ENCODE assay signal across 11 cellular contexts in genomic region chr22:39351689-39352214, GRCh38. TPM values are rescaled to one million over a fixed set of nuclear protein-coding genes. Genes with fewer than 3 reads are reported as not detected.
DNase-seq lines count a peak whose midpoint lies in the region; ATAC-seq, FAIRE-seq and TF ChIP-seq lines count a peak whose summit lies in the region.
"Had no signal": no experiment of that assay in that cellular context is flagged by ENCODE, and none has a peak within 500 bp of the region (broad histone marks: within the 10 kb centered on the region; RNA-seq: fewer than 3 reads in every experiment).

No MANE protein-coding gene starts in this region.

- in situ Hi-C loops in HepG2 (cut with HindIII; ENCODE audit: extremely low pct_ligation_motif_present, low pct_unique_long_range_greater_than_20kb) (no loop called here), transverse colon (cut with MboI; ENCODE audit: low pct_ligation_motif_present in 1 of 4, low pct_unique_long_range_greater_than_20kb in 1 of 4, low sequenced_read_pairs in 3 of 4) (no loop called here)

- no peaks in the 10 kb centered on the region for H3K36me3 Mint-ChIP-seq in T-cell

- H3K27me3 ChIP-seq in HepG2 (ENCODE audit: control insufficient read depth in 1 of 2, insufficient read depth in 2 of 2, low read length in 2 of 2) (peaks cover 12 to 27% of the 10 kb centered on the region in 2 experiments), right lobe of liver (no peaks in the 10 kb centered on the region), transverse colon (peaks cover 29% of the 10 kb centered on the region), aorta (ENCODE audit: control insufficient read depth in 1 of 2, insufficient read depth in 2 of 2, low read length in 1 of 2) (no peaks in the 10 kb centered on the region), pancreas (no peaks in the 10 kb centered on the region)

- no peaks in the 10 kb centered on the region for H3K36me3 ChIP-seq in HepG2 (replicated peaks in 1 of 2; ENCODE audit: control insufficient read depth in 1 of 2, insufficient read depth in 2 of 2, low read length in 2 of 2)
- no peaks in the 10 kb centered on the region for H3K36me3 ChIP-seq in right lobe of liver
- H3K36me3 ChIP-seq in transverse colon = no peaks in the 10 kb centered on the region
- H3K36me3 ChIP-seq in aorta (ENCODE audit: control insufficient read depth in 1 of 2, insufficient read depth in 2 of 2, low read length in 1 of 2) = no peaks in the 10 kb centered on the region
- no peaks in the 10 kb centered on the region for H3K36me3 ChIP-seq in pancreas

- TF ChIP-seq CTCF in HepG2 (CRISPR knock-in tag; IDR thresholded peaks at IDR 0.05) (no peak), right lobe of liver (IDR thresholded peaks at IDR 0.05) (no peak), transverse colon (IDR thresholded peaks at IDR 0.05) (no peak), pancreas (IDR thresholded peaks at IDR 0.05) (no peak)

- H4K20me1 ChIP-seq in HepG2 (ENCODE audit: insufficient read depth, low read length) = no peaks in the 10 kb centered on the region

- peaks cover 0 to 18% of the 10 kb centered on the region in 2 donors for H3K27me3 Mint-ChIP-seq in T-cell

- peak overlapping the region in 1 of 2 donors; percentile 43 for H3K27ac Mint-ChIP-seq in T-cell
- H3K27ac Mint-ChIP-seq: activated T-helper 17 cell treated with anti-CD3 and anti-CD28 coated beads, Interleukin-2, amount 50 U/mL, for 72 hours had no signal

- H3K9ac ChIP-seq in HepG2 (ENCODE audit: insufficient read depth, low read depth, low read length) = no peak overlapping the region

- no peaks in the 10 kb centered on the region for H3K9me3 Mint-ChIP-seq in T-cell
- H3K9me3 Mint-ChIP-seq: activated T-helper 17 cell treated with anti-CD3 and anti-CD28 coated beads, Interleukin-2, amount 50 U/mL, for 72 hours had no signal

- no peaks in the 10 kb centered on the region for H3K79me2 ChIP-seq in HepG2 (ENCODE audit: insufficient read depth, low read length)

- H3K4me1 ChIP-seq in HepG2 (ENCODE audit: insufficient read depth, low read length) (peaks cover 22% of the 10 kb centered on the region), right lobe of liver (peaks cover 0 to 3% (median 0%) of the 10 kb centered on the region in 4 donors), transverse colon (peaks cover 7 to 19% (median 9%) of the 10 kb centered on the region in 4 donors), aorta (ENCODE audit: control insufficient read depth in 1 of 2, insufficient read depth in 2 of 2, low read length in 2 of 2) (no peaks in the 10 kb centered on the region), pancreas (peaks cover 0 to 11% (median 0%) of the 10 kb centered on the region in 3 donors)

- POLR2A ChIA-PET in HepG2 (lab: Yijun Ruan, JAX) = interaction anchor here (1.3 kb wide), 1 partner anchor 32 kb away, joined by 3 read pairs; the partner anchor contains the start of gene RPL3
- POLR2A ChIA-PET in T-cell (lab: Charles Lee) = interaction anchor here in 1 of 2 donors (0.6 kb wide), 1 partner anchor 11 kb away, joined by 3 read pairs; no protein-coding TSS in a partner anchor

- no peak for FAIRE-seq in HepG2 (lab: Jason Lieb, UNC)
- FAIRE-seq in pancreas (lab: Jason Lieb, UNC) = no peak

- peak overlapping the region; percentile 14 to 87 (median 43) for H3K4me3 Mint-ChIP-seq in T-cell

- no peak for DNase-seq in HepG2 (ENCODE audit: low spot score)
- DNase-seq in right lobe of liver = no peak
- DNase-seq in T-cell = peak in 10 of 34 experiments; percentile 3 to 49 (median 22)
- DNase-seq in iPS-NIHi7 (ENCODE audit: extremely low spot score) = peak; percentile 36
- DNase-seq in transverse colon = no peak
- DNase-seq in middle frontal gyrus (ENCODE audit: extremely low spot score, low spot score) = no peak
- DNase-seq in aorta = no peak
- DNase-seq in pancreas = no peak
- DNase-seq: NCI-H526; stimulated activated CD4-positive, alpha-beta T cell treated with anti-CD3 and anti-CD28 coated beads, Interleukin-2, amount 100 ng/mL, for 24 hours had no signal

- H3K4me3 ChIP-seq in HepG2 (replicated peaks in 1 of 3; ENCODE audit: insufficient read depth in 1 of 3, low read depth in 2 of 3, low read length in 3 of 3) (no peak overlapping the region), right lobe of liver (no peak overlapping the region), transverse colon (no peak overlapping the region), aorta (ENCODE audit: low read length in 2 of 2) (no peak overlapping the region), pancreas (no peak overlapping the region)

- no peak overlapping the region for H3K4me2 ChIP-seq in HepG2 (ENCODE audit: low read depth, low read length)

- CTCF ChIA-PET in HepG2 (lab: Yijun Ruan, JAX; ENCODE audit: low intra/inter-chr PET ratio, low total read pairs) = no interaction called here
- CTCF ChIA-PET in T-cell (lab: Charles Lee) = no interaction called here

- 45% methylated on average over 4 of the region's 8 CpGs for WGBS in HepG2 (ENCODE audit: low lambda C conversion rate)
- 38% methylated on average over 2 of the region's 8 CpGs for WGBS in right lobe of liver (ENCODE audit: insufficient coverage, low coverage, low lambda C conversion rate, missing lambda C conversion rate)
- 74 to 80% methylated on average over 1 to 8 of the region's 8 CpGs for WGBS in transverse colon (ENCODE audit: low coverage in 1 of 2), 2 donors
- 73 to 75% methylated on average over 8 of the region's 8 CpGs for WGBS in aorta, 2 donors
- WGBS in pancreas, 2 donors = 80 to 92% methylated on average over 8 of the region's 8 CpGs

- intact Hi-C loops in HepG2 (cut with micrococcal nuclease; ENCODE audit: unreplicated experiment) = no loop called here
- intact Hi-C loops in right lobe of liver (cut with DNase I) = no loop called here
- intact Hi-C loops in transverse colon (cut with DNase I; ENCODE audit: low total_unique reads) = no loop called here
- intact Hi-C loops in aorta (cut with DNase I) = no loop called here
- intact Hi-C loops in pancreas (cut with DNase I) = no loop called here

- BruUV-seq in HepG2 (replicated peaks; lab: Mats Ljungman, UMichigan) = no TSS peak

- TF ChIP-seq EP300 in HepG2 (IDR thresholded peaks at IDR 0.05; ENCODE audit: low read depth in 2 of 2, low read length in 2 of 2) (no peak), HepG2 (CRISPR knock-in tag; IDR thresholded peaks at IDR 0.05; ENCODE audit: borderline replicate concordance) (no peak), transverse colon (IDR thresholded peaks at IDR 0.05; ENCODE audit: low read depth) (no peak)

- ATAC-seq in HepG2 = no peak; the same call in 2 of the 3 replicates
- no peak for ATAC-seq in right lobe of liver
- peak in 1 of 4 experiments; percentile 50 for ATAC-seq in T-cell (replicated peaks in 1 of 4)
- ATAC-seq in aorta (ENCODE audit: low FRiP score) = no peak
- ATAC-seq in pancreas = no peak
- ATAC-seq: activated T-helper 17 cell treated with anti-CD3 and anti-CD28 coated beads, Interleukin-2, amount 50 U/mL, for 72 hours had no signal

- no peak overlapping the region for H2AFZ ChIP-seq in HepG2 (ENCODE audit: low read length)

- H3K9me3 ChIP-seq in HepG2 (ENCODE audit: low read length) (no peaks in the 10 kb centered on the region), right lobe of liver (no peaks in the 10 kb centered on the region), transverse colon (no peaks in the 10 kb centered on the region), aorta (ENCODE audit: control insufficient read depth, low read length) (no peaks in the 10 kb centered on the region), pancreas (no peaks in the 10 kb centered on the region)

- no peak for TF ChIP-seq POLR2A in HepG2 (IDR thresholded peaks at IDR 0.05; ENCODE audit: insufficient read depth in 1 of 2, low read depth in 2 of 2, low read length in 2 of 2)
- no peak for TF ChIP-seq POLR2A in right lobe of liver (IDR thresholded peaks at IDR 0.05)
- no peak for TF ChIP-seq POLR2A in transverse colon (IDR thresholded peaks at IDR 0.05)

- H3K4me1 Mint-ChIP-seq in T-cell = peaks cover 9 to 22% (median 10%) of the 10 kb centered on the region in 3 donors
- H3K4me1 Mint-ChIP-seq: activated T-helper 17 cell treated with anti-CD3 and anti-CD28 coated beads, Interleukin-2, amount 50 U/mL, for 72 hours had no signal

- H3K27ac ChIP-seq in HepG2 (ENCODE audit: extremely low read length, insufficient read depth, low read length) (no peak overlapping the region), right lobe of liver (no peak overlapping the region), transverse colon (peak overlapping the region in 1 of 4 donors; percentile 77), aorta (ENCODE audit: low read depth in 1 of 2, low read length in 2 of 2) (no peak overlapping the region), pancreas (no peak overlapping the region)

- no peak for TF ChIP-seq RAD21 in HepG2 (CRISPR knock-in tag; IDR thresholded peaks at IDR 0.05)

RNA-seq across cellular contexts. Expression of gene SYNGR1, which starts 2.0 kb away (rescaled TPM):
- 0.27 TPM in 1 of 2 replicates, not detected in the other for total RNA-seq in HepG2 (2016; rRNA removed; fragmentation: Illumina TruSeq; extraction: Trizol)
- total RNA-seq in HepG2 (2016; cell fraction: cytosol; rRNA removed; fragmentation: Illumina TruSeq; extraction: Trizol; ENCODE audit: low read depth) = 0.71 TPM in 2 replicates
- 0.21 and 0.39 TPM in 2 replicates for total RNA-seq in HepG2 (2016; cell fraction: insoluble cytoplasmic fraction; rRNA removed; fragmentation: Illumina TruSeq; extraction: Trizol)
- total RNA-seq in HepG2 (2016; cell fraction: membrane; rRNA removed; fragmentation: Illumina TruSeq; extraction: Trizol) = 0.19 and 0.48 TPM in 2 replicates
- total RNA-seq in HepG2 (2016; cell fraction: nucleus; rRNA removed; fragmentation: Illumina TruSeq; extraction: Trizol) = 0.25 TPM in 1 of 2 replicates, not detected in the other
- polyA plus RNA-seq in HepG2 (2011; rRNA removed) = 2.7 and 3.3 TPM in 2 replicates
- polyA plus RNA-seq in HepG2 (2011; cell fraction: cytosol; rRNA removed) = 2.1 and 3.4 TPM in 2 replicates
- 4.6 and 7.5 TPM in 2 replicates for polyA plus RNA-seq in HepG2 (2011; cell fraction: nucleus; rRNA removed)
- polyA plus RNA-seq in HepG2 (2012) = 2.1 and 2.8 TPM in 2 replicates
- polyA plus RNA-seq in HepG2 (2016; cell fraction: cytosol; fragmentation: Illumina TruSeq; extraction: Trizol; ENCODE audit: low read depth) = 1.6 and 1.8 TPM in 2 replicates
- polyA plus RNA-seq in HepG2 (2016; cell fraction: insoluble cytoplasmic fraction; fragmentation: Illumina TruSeq; extraction: Trizol; ENCODE audit: low read depth) = 0.53 and 1.0 TPM in 2 replicates
- polyA plus RNA-seq in HepG2 (2016; cell fraction: membrane; fragmentation: Illumina TruSeq; extraction: Trizol; ENCODE audit: low read depth) = 0.81 and 1.6 TPM in 2 replicates
- 1.7 and 2.3 TPM in 2 replicates for polyA plus RNA-seq in HepG2 (2016; cell fraction: nucleus; fragmentation: Illumina TruSeq; extraction: Trizol; ENCODE audit: insufficient read depth, low read depth)
- 0.82 and 3.0 TPM in 2 replicates for polyA minus RNA-seq in HepG2 (2011; rRNA and poly(A)+ RNA removed; ENCODE audit: low replicate concordance)
- polyA minus RNA-seq in HepG2 (2011; cell fraction: cytosol; rRNA and poly(A)+ RNA removed) = 1.2 TPM in 1 of 2 replicates, not detected in the other
- 0.77 and 1.6 TPM in 2 replicates for polyA minus RNA-seq in HepG2 (2011; cell fraction: nucleus; rRNA and poly(A)+ RNA removed)
- 1 to 10 TPM in 5 of 6 experiments, under 1 TPM in 1; 0.74 to 3.2 (median 2.2) TPM for total RNA-seq in right lobe of liver
- total RNA-seq in T-cell = 1 to 10 TPM; 1.1 to 4.3 (median 2.7) TPM
- 10 to 100 TPM in 1 of 4 donors, 1 to 10 TPM in 3; 6.7 to 10.5 (median 8.0) TPM for total RNA-seq in transverse colon
- total RNA-seq in aorta = 10 to 100 TPM in 1 of 2 donors, 1 to 10 TPM in 1; 5.1 to 26.7 TPM
- polyA plus RNA-seq in aorta = 10 to 100 TPM; 10.9 to 23.1 TPM
- 10 to 100 TPM; 12.2 to 26.8 (median 15.7) TPM for total RNA-seq in pancreas
- polyA plus RNA-seq in pancreas = 10 to 100 TPM; 18.0 to 19.3 TPM
- total RNA-seq: activated T-helper 17 cell treated with anti-CD3 and anti-CD28 coated beads, Interleukin-2, amount 50 U/mL, for 72 hours had no signal

RNA-seq across cellular contexts. Expression of gene RPL3, which starts 32.3 kb away (rescaled TPM):
- total RNA-seq in HepG2 (2016; rRNA removed; fragmentation: Illumina TruSeq; extraction: Trizol) (1,051 and 1,499 TPM in 2 replicates), right lobe of liver (100 to 1,000 TPM; 648 to 905 (median 743) TPM), T-cell (1,000 to 10,000 TPM; 3,304 to 3,660 (median 3,479) TPM), transverse colon (1,000 to 10,000 TPM in 3 of 4 donors, 100 to 1,000 TPM in 1; 909 to 2,069 (median 1,420) TPM), aorta (1,000 to 10,000 TPM; 1,469 to 1,615 TPM), pancreas (1,000 to 10,000 TPM; 1,199 to 2,601 (median 1,706) TPM)
- 1,087 and 1,361 TPM in 2 replicates for total RNA-seq in HepG2 (2016; cell fraction: cytosol; rRNA removed; fragmentation: Illumina TruSeq; extraction: Trizol; ENCODE audit: low read depth)
- 1,096 and 1,452 TPM in 2 replicates for total RNA-seq in HepG2 (2016; cell fraction: insoluble cytoplasmic fraction; rRNA removed; fragmentation: Illumina TruSeq; extraction: Trizol)
- total RNA-seq in HepG2 (2016; cell fraction: membrane; rRNA removed; fragmentation: Illumina TruSeq; extraction: Trizol) = 2,264 and 2,553 TPM in 2 replicates
- total RNA-seq in HepG2 (2016; cell fraction: nucleus; rRNA removed; fragmentation: Illumina TruSeq; extraction: Trizol) = 614 and 672 TPM in 2 replicates
- polyA plus RNA-seq in HepG2 (2011; rRNA removed) (3,218 and 3,279 TPM in 2 replicates), aorta (1,000 to 10,000 TPM; 2,999 to 4,700 TPM), pancreas (1,000 to 10,000 TPM; 1,506 to 2,659 TPM)
- polyA plus RNA-seq in HepG2 (2011; cell fraction: cytosol; rRNA removed) = 5,445 and 6,556 TPM in 2 replicates
- polyA plus RNA-seq in HepG2 (2011; cell fraction: nucleus; rRNA removed) = 1,725 and 2,021 TPM in 2 replicates
- 2,306 and 3,237 TPM in 2 replicates for polyA plus RNA-seq in HepG2 (2012)
- 2,660 and 3,068 TPM in 2 replicates for polyA plus RNA-seq in HepG2 (2016; cell fraction: cytosol; fragmentation: Illumina TruSeq; extraction: Trizol; ENCODE audit: low read depth)
- 2,953 and 3,012 TPM in 2 replicates for polyA plus RNA-seq in HepG2 (2016; cell fraction: insoluble cytoplasmic fraction; fragmentation: Illumina TruSeq; extraction: Trizol; ENCODE audit: low read depth)
- polyA plus RNA-seq in HepG2 (2016; cell fraction: membrane; fragmentation: Illumina TruSeq; extraction: Trizol; ENCODE audit: low read depth) = 4,441 and 4,891 TPM in 2 replicates
- 1,802 and 1,847 TPM in 2 replicates for polyA plus RNA-seq in HepG2 (2016; cell fraction: nucleus; fragmentation: Illumina TruSeq; extraction: Trizol; ENCODE audit: insufficient read depth, low read depth)
- 2,170 and 2,278 TPM in 2 replicates for polyA minus RNA-seq in HepG2 (2011; rRNA and poly(A)+ RNA removed; ENCODE audit: low replicate concordance)
- 946 and 956 TPM in 2 replicates for polyA minus RNA-seq in HepG2 (2011; cell fraction: cytosol; rRNA and poly(A)+ RNA removed)
- 510 and 805 TPM in 2 replicates for polyA minus RNA-seq in HepG2 (2011; cell fraction: nucleus; rRNA and poly(A)+ RNA removed)

RNA-seq across cellular contexts. Expression of gene TAB1, which starts 47.8 kb away (rescaled TPM):
- total RNA-seq in HepG2 (2016; rRNA removed; fragmentation: Illumina TruSeq; extraction: Trizol) (12.8 and 14.3 TPM in 2 replicates), right lobe of liver (10 to 100 TPM in 4 of 6 experiments, 1 to 10 TPM in 2; 8.9 to 17.0 (median 11.1) TPM), T-cell (10 to 100 TPM; 24.1 to 46.7 (median 44.0) TPM), transverse colon (10 to 100 TPM; 14.3 to 56.5 (median 24.7) TPM), aorta (10 to 100 TPM; 22.5 to 30.8 TPM), pancreas (10 to 100 TPM in 5 of 6 donors, 1 to 10 TPM in 1; 8.4 to 16.9 (median 15.1) TPM)
- 2.3 and 2.9 TPM in 2 replicates for total RNA-seq in HepG2 (2016; cell fraction: cytosol; rRNA removed; fragmentation: Illumina TruSeq; extraction: Trizol; ENCODE audit: low read depth)
- 11.6 and 13.1 TPM in 2 replicates for total RNA-seq in HepG2 (2016; cell fraction: insoluble cytoplasmic fraction; rRNA removed; fragmentation: Illumina TruSeq; extraction: Trizol)
- total RNA-seq in HepG2 (2016; cell fraction: membrane; rRNA removed; fragmentation: Illumina TruSeq; extraction: Trizol) = 4.8 and 4.9 TPM in 2 replicates
- total RNA-seq in HepG2 (2016; cell fraction: nucleus; rRNA removed; fragmentation: Illumina TruSeq; extraction: Trizol) = 11.8 and 13.5 TPM in 2 replicates
- polyA plus RNA-seq in HepG2 (2011; rRNA removed) (15.9 and 22.2 TPM in 2 replicates), aorta (10 to 100 TPM in 1 of 2 donors, 1 to 10 TPM in 1; 8.1 to 20.7 TPM), pancreas (10 to 100 TPM; 13.5 to 16.7 TPM)
- 11.2 and 19.2 TPM in 2 replicates for polyA plus RNA-seq in HepG2 (2011; cell fraction: cytosol; rRNA removed)
- polyA plus RNA-seq in HepG2 (2011; cell fraction: nucleus; rRNA removed) = 47.3 and 47.9 TPM in 2 replicates
- polyA plus RNA-seq in HepG2 (2012) = 12.7 and 15.0 TPM in 2 replicates
- 1.2 and 1.7 TPM in 2 replicates for polyA plus RNA-seq in HepG2 (2016; cell fraction: cytosol; fragmentation: Illumina TruSeq; extraction: Trizol; ENCODE audit: low read depth)
- polyA plus RNA-seq in HepG2 (2016; cell fraction: insoluble cytoplasmic fraction; fragmentation: Illumina TruSeq; extraction: Trizol; ENCODE audit: low read depth) = 11.3 and 13.8 TPM in 2 replicates
- 3.3 and 3.4 TPM in 2 replicates for polyA plus RNA-seq in HepG2 (2016; cell fraction: membrane; fragmentation: Illumina TruSeq; extraction: Trizol; ENCODE audit: low read depth)
- polyA plus RNA-seq in HepG2 (2016; cell fraction: nucleus; fragmentation: Illumina TruSeq; extraction: Trizol; ENCODE audit: insufficient read depth, low read depth) = 22.8 and 23.0 TPM in 2 replicates
- 12.7 and 34.2 TPM in 2 replicates for polyA minus RNA-seq in HepG2 (2011; rRNA and poly(A)+ RNA removed; ENCODE audit: low replicate concordance)
- 9.8 and 12.7 TPM in 2 replicates for polyA minus RNA-seq in HepG2 (2011; cell fraction: cytosol; rRNA and poly(A)+ RNA removed)
- polyA minus RNA-seq in HepG2 (2011; cell fraction: nucleus; rRNA and poly(A)+ RNA removed) = 14.4 and 15.1 TPM in 2 replicates
